Comparison of ENCODE assay signal across 1 cellular context in genomic region chr1:32759997-32760623, GRCh38.
TF ChIP-seq lines count a peak whose summit lies in the region.

No MANE protein-coding gene starts in this region.

TF ChIP-seq in HepG2, 621 proteins besides CTCF, POLR2A, EP300 and RAD21 (continued from another document and continues in another):
- TF ChIP-seq ZNF281 (CRISPR knock-in tag; IDR thresholded peaks at IDR 0.05; ENCODE audit: borderline replicate concordance): peak; percentile 97
- no peak for TF ChIP-seq ATRX (CRISPR knock-in tag; IDR thresholded peaks at IDR 0.05; ENCODE audit: borderline replicate concordance)
- TF ChIP-seq EEA1 (CRISPR knock-in tag; IDR thresholded peaks at IDR 0.05; ENCODE audit: borderline replicate concordance): no peak
- no peak for TF ChIP-seq CCAR2 (optimal IDR thresholded peaks at IDR 0.05; ENCODE audit: low read depth, low read length)
- TF ChIP-seq HMGXB3 (CRISPR knock-in tag; IDR thresholded peaks at IDR 0.05; ENCODE audit: borderline replicate concordance): no peak
- TF ChIP-seq ZMYM2 (CRISPR knock-in tag; IDR thresholded peaks at IDR 0.05): no peak
- TF ChIP-seq ZNF430 (CRISPR knock-in tag; IDR thresholded peaks at IDR 0.05): peak; percentile 88; the same call in 1 of the 2 replicates
- no peak for TF ChIP-seq ZNF30 (CRISPR knock-in tag; IDR thresholded peaks at IDR 0.05)
- no peak for TF ChIP-seq MLLT10 (CRISPR knock-in tag; IDR thresholded peaks at IDR 0.05)
- TF ChIP-seq ZSCAN9 (CRISPR knock-in tag; IDR thresholded peaks at IDR 0.05; ENCODE audit: borderline replicate concordance): no peak; the same call in 1 of the 2 replicates
- TF ChIP-seq MAX (IDR thresholded peaks at IDR 0.05): peak; percentile 78
- 0 out of 2 replicates have a peak, but pooled peaks have one; percentile 29 for TF ChIP-seq SNAPC4 (CRISPR knock-in tag; IDR thresholded peaks at IDR 0.05)
- TF ChIP-seq ZNF318 (CRISPR knock-in tag; IDR thresholded peaks at IDR 0.05): no peak
- TF ChIP-seq ZNF747 (CRISPR knock-in tag; IDR thresholded peaks at IDR 0.05; ENCODE audit: borderline replicate concordance): no peak; the same call in 1 of the 2 replicates
- TF ChIP-seq ZNF878 (CRISPR knock-in tag; IDR thresholded peaks at IDR 0.05): no peak
- TF ChIP-seq HNF4G (IDR thresholded peaks at IDR 0.05; ENCODE audit: borderline replicate concordance, low read depth, low read length): peak; percentile 51; the same call in 1 of the 2 replicates
- peak; percentile 36; the same call in 1 of the 2 replicates for TF ChIP-seq HNF4G (CRISPR knock-in tag; IDR thresholded peaks at IDR 0.05; ENCODE audit: borderline replicate concordance, low read depth)
- peak; percentile 99 for TF ChIP-seq TEAD3 (CRISPR knock-in tag; optimal IDR thresholded peaks at IDR 0.05; ENCODE audit: borderline replicate concordance)
- TF ChIP-seq ZFAT (CRISPR knock-in tag; conservative IDR thresholded peaks at IDR 0.05): no peak
- no peak for TF ChIP-seq ZFP36L2 (CRISPR knock-in tag; IDR thresholded peaks at IDR 0.05)
- no peak for TF ChIP-seq ZNF367 (CRISPR knock-in tag; IDR thresholded peaks at IDR 0.05; ENCODE audit: borderline replicate concordance)
- TF ChIP-seq ZNF713 (CRISPR knock-in tag; IDR thresholded peaks at IDR 0.05): no peak
- peak; percentile 65 for TF ChIP-seq YY1 (IDR thresholded peaks at IDR 0.05; ENCODE audit: insufficient read depth, insufficient replicate concordance, low read depth, low read length)
- TF ChIP-seq HOXA5 (CRISPR knock-in tag; IDR thresholded peaks at IDR 0.05): no peak
- TF ChIP-seq ZNF598 (CRISPR knock-in tag; IDR thresholded peaks at IDR 0.05; ENCODE audit: borderline replicate concordance): no peak
- no peak for TF ChIP-seq ETS1 (CRISPR knock-in tag; IDR thresholded peaks at IDR 0.05)
- no peak for TF ChIP-seq ZNF879 (CRISPR knock-in tag; IDR thresholded peaks at IDR 0.05)
- no peak for TF ChIP-seq NR2C2 (CRISPR knock-in tag; IDR thresholded peaks at IDR 0.05; ENCODE audit: borderline replicate concordance)
- no peak for TF ChIP-seq ZNF782 (CRISPR knock-in tag; IDR thresholded peaks at IDR 0.05; ENCODE audit: borderline replicate concordance)
- TF ChIP-seq ZNF343 (CRISPR knock-in tag; IDR thresholded peaks at IDR 0.05): no peak
- TF ChIP-seq ZNF619 (CRISPR knock-in tag; IDR thresholded peaks at IDR 0.05): no peak
- no peak for TF ChIP-seq ZNF75D (CRISPR knock-in tag; IDR thresholded peaks at IDR 0.05; ENCODE audit: borderline replicate concordance)
- TF ChIP-seq GZF1 (CRISPR knock-in tag; IDR thresholded peaks at IDR 0.05): no peak
- TF ChIP-seq ZNF629 (CRISPR knock-in tag; conservative IDR thresholded peaks at IDR 0.05): 0 out of 2 replicates have a peak, but pooled peaks have one; percentile 21
- TF ChIP-seq IKZF4 (CRISPR knock-in tag; IDR thresholded peaks at IDR 0.05; ENCODE audit: borderline replicate concordance, low read depth, not compliant biosample characterization): no peak
- TF ChIP-seq ZFP82 (CRISPR knock-in tag; IDR thresholded peaks at IDR 0.05; ENCODE audit: borderline replicate concordance): no peak
- no peak for TF ChIP-seq ZNF333 (CRISPR knock-in tag; IDR thresholded peaks at IDR 0.05; ENCODE audit: borderline replicate concordance)
- peak; percentile 82; the same call in 1 of the 2 replicates for TF ChIP-seq ZKSCAN8 (CRISPR knock-in tag; IDR thresholded peaks at IDR 0.05; ENCODE audit: borderline replicate concordance)
